Comparison of ENCODE assay signal across 1 cellular context in genomic region chr14:94612580-94613554, GRCh38.
TF ChIP-seq lines count a peak whose summit lies in the region.

No MANE protein-coding gene starts in this region.

TF ChIP-seq in HepG2, 621 proteins besides CTCF, POLR2A, EP300 and RAD21 (continued from another document and continues in another):
- no peak for TF ChIP-seq ETS1 (CRISPR knock-in tag; IDR thresholded peaks at IDR 0.05)
- TF ChIP-seq CBX2 (IDR thresholded peaks at IDR 0.05; ENCODE audit: low read depth, low read length): no peak
- TF ChIP-seq CBX2 (CRISPR knock-in tag; IDR thresholded peaks at IDR 0.05; ENCODE audit: low read depth): no peak
- TF ChIP-seq ZKSCAN8 (CRISPR knock-in tag; IDR thresholded peaks at IDR 0.05; ENCODE audit: borderline replicate concordance): 0 out of 2 replicates have a peak, but pooled peaks have one; percentile 3
- TF ChIP-seq SCMH1 (CRISPR knock-in tag; IDR thresholded peaks at IDR 0.05; ENCODE audit: borderline replicate concordance): no peak
- no peak for TF ChIP-seq ADNP (CRISPR knock-in tag; IDR thresholded peaks at IDR 0.05)
- no peak for TF ChIP-seq ZBTB7B (CRISPR knock-in tag; IDR thresholded peaks at IDR 0.05)
- no peak for TF ChIP-seq ZNF773 (CRISPR knock-in tag; IDR thresholded peaks at IDR 0.05; ENCODE audit: borderline replicate concordance)
- no peak for TF ChIP-seq ZNF557 (CRISPR knock-in tag; IDR thresholded peaks at IDR 0.05)
- TF ChIP-seq ZNF264 (CRISPR knock-in tag; IDR thresholded peaks at IDR 0.05): no peak
- no peak for TF ChIP-seq MXD4 (CRISPR knock-in tag; IDR thresholded peaks at IDR 0.05)
- TF ChIP-seq HBP1 (CRISPR knock-in tag; IDR thresholded peaks at IDR 0.05; ENCODE audit: low read depth): no peak
- TF ChIP-seq ZNF616 (CRISPR knock-in tag; IDR thresholded peaks at IDR 0.05; ENCODE audit: low read depth): 0 out of 2 replicates have a peak, but pooled peaks have one; percentile 18
- TF ChIP-seq YY1 (IDR thresholded peaks at IDR 0.05; ENCODE audit: insufficient read depth, insufficient replicate concordance, low read depth, low read length): no peak
- TF ChIP-seq ZBTB14 (CRISPR knock-in tag; IDR thresholded peaks at IDR 0.05): no peak
- TF ChIP-seq TRIM24 (CRISPR knock-in tag; IDR thresholded peaks at IDR 0.05): no peak
- no peak for TF ChIP-seq SOX6 (IDR thresholded peaks at IDR 0.05)
- no peak for TF ChIP-seq SOX6 (CRISPR knock-in tag; IDR thresholded peaks at IDR 0.05)
- TF ChIP-seq STAT5B (CRISPR knock-in tag; IDR thresholded peaks at IDR 0.05): no peak
- TF ChIP-seq SMYD3 (CRISPR knock-in tag; IDR thresholded peaks at IDR 0.05): no peak
- TF ChIP-seq ZNF276 (CRISPR knock-in tag; IDR thresholded peaks at IDR 0.05; ENCODE audit: low read depth): 0 out of 2 replicates have a peak, but pooled peaks have one; percentile 12
- TF ChIP-seq ZBTB20 (CRISPR knock-in tag; IDR thresholded peaks at IDR 0.05; ENCODE audit: borderline replicate concordance, low read depth): no peak
- TF ChIP-seq ZNF660 (CRISPR knock-in tag; IDR thresholded peaks at IDR 0.05; ENCODE audit: borderline replicate concordance, low read depth): no peak
- TF ChIP-seq TCF7 (IDR thresholded peaks at IDR 0.05; ENCODE audit: low read depth): no peak
- 0 out of 2 replicates have a peak, but pooled peaks have one; percentile 34 for TF ChIP-seq ZNF891 (CRISPR knock-in tag; IDR thresholded peaks at IDR 0.05)
- no peak for TF ChIP-seq MTF1 (CRISPR knock-in tag; IDR thresholded peaks at IDR 0.05)
- TF ChIP-seq ZNF713 (CRISPR knock-in tag; IDR thresholded peaks at IDR 0.05): no peak
- no peak for TF ChIP-seq ARID4A (CRISPR knock-in tag; IDR thresholded peaks at IDR 0.05; ENCODE audit: borderline replicate concordance)
- no peak for TF ChIP-seq PHB2 (IDR thresholded peaks at IDR 0.05; ENCODE audit: partially characterized antibody)
- TF ChIP-seq ZFP36L2 (CRISPR knock-in tag; IDR thresholded peaks at IDR 0.05): no peak
- peak; percentile 21; the same call in 1 of the 2 replicates for TF ChIP-seq SALL1 (CRISPR knock-in tag; IDR thresholded peaks at IDR 0.05)
- TF ChIP-seq ZBTB40 (IDR thresholded peaks at IDR 0.05): no peak
- no peak for TF ChIP-seq ZBTB40 (CRISPR knock-in tag; IDR thresholded peaks at IDR 0.05)
- no peak for TF ChIP-seq POLR2AphosphoS5 (IDR thresholded peaks at IDR 0.05; ENCODE audit: low read depth, low read length)
- peak; percentile 94 for TF ChIP-seq HNRNPK (IDR thresholded peaks at IDR 0.05; ENCODE audit: low read depth, low read length, poor library complexity, severe bottlenecking)
- TF ChIP-seq CSRNP2 (CRISPR knock-in tag; conservative IDR thresholded peaks at IDR 0.05; ENCODE audit: low read depth): no peak
- 0 out of 2 replicates have a peak, but pooled peaks have one; percentile 71 for TF ChIP-seq FOXC1 (CRISPR knock-in tag; IDR thresholded peaks at IDR 0.05; ENCODE audit: borderline replicate concordance)
